Comparison of ENCODE assay signal across 28 cellular contexts in the genomic region with DNA sequence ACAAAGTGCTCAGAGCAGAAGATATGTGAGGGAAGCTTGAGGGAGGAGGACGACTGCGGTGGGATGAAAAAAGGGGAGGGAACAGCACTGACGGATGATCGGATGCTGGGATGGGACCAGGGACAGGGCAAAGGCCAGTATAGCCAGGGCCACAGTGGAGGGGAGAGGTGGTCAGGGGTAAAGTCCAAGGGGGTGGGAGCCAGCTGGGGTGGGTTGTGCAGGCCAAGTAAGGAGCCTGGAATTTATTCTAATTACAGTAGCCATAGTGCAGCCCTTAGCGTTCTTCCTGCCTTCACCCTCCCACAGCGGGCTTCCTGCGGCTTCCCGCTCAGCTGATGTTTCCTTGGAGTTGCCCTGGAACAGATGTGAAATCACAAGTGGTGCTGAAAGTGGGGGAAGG. TPM values are rescaled to one million over a fixed set of nuclear protein-coding genes. Genes with fewer than 3 reads are reported as not detected.
DNase-seq lines count a peak whose midpoint lies in the region; TF ChIP-seq lines count a peak whose summit lies in the region.
"Had no signal": no experiment of that assay in that cellular context is flagged by ENCODE, and none has a peak within 500 bp of the region (broad histone marks: within the 10 kb centered on the region; RNA-seq: fewer than 3 reads in every experiment).

No MANE protein-coding gene starts in this region.

- no peak for TF ChIP-seq CTCF in 22Rv1 (IDR thresholded peaks at IDR 0.05)
- TF ChIP-seq CTCF in HFF-Myc (IDR thresholded peaks at IDR 0.05; ENCODE audit: low read depth, low read length, missing control alignments): no peak
- no peak for TF ChIP-seq CTCF in fibroblast of pulmonary artery (IDR thresholded peaks at IDR 0.05; ENCODE audit: low read length, missing control alignments)

- WGBS in mesenchymal stem cell: 70% methylated on average over 7 of the region's 8 CpGs

- H2AFZ ChIP-seq in mesenchymal stem cell (ENCODE audit: low read depth, low read length): no peak overlapping the region

- no peak overlapping the region for H3K18ac ChIP-seq in mesenchymal stem cell (ENCODE audit: low read depth in 1 of 2, low read length in 2 of 2)

- no peak overlapping the region for H3K4me3 ChIP-seq in HFF-Myc (replicated peaks; ENCODE audit: low read depth, low read length)
- no peak overlapping the region for H3K4me3 ChIP-seq in fibroblast of pulmonary artery (replicated peaks; ENCODE audit: low read depth, low read length)
- H3K4me3 ChIP-seq in mesenchymal stem cell (ENCODE audit: insufficient read depth in 1 of 2, low read depth in 1 of 2, low read length in 2 of 2): no peak overlapping the region
- H3K4me3 ChIP-seq: A549, ascending aorta, prostate gland, tibial artery had no signal

- peaks cover 34% of the 10 kb centered on the region for H3K4me1 ChIP-seq in mesenchymal stem cell (ENCODE audit: control insufficient read depth, insufficient read depth, low read depth, low read length)
- H3K4me1 ChIP-seq: ascending aorta, BE2C, prostate gland, tibial artery had no signal

- H4K8ac ChIP-seq in mesenchymal stem cell (ENCODE audit: low read length): no peak overlapping the region

- no peak overlapping the region for H2BK120ac ChIP-seq in mesenchymal stem cell (ENCODE audit: low read depth, low read length)

- H2BK5ac ChIP-seq in mesenchymal stem cell (ENCODE audit: low read depth, low read length, poor library complexity, severe bottlenecking): no peak overlapping the region

- H3K79me1 ChIP-seq in mesenchymal stem cell (replicated peaks; ENCODE audit: low read length, poor library complexity, severe bottlenecking): no peaks in the 10 kb centered on the region

- H3K9ac ChIP-seq in mesenchymal stem cell (ENCODE audit: low read length): no peak overlapping the region

- peak overlapping the region; percentile 19 for H3K4me2 ChIP-seq in mesenchymal stem cell (ENCODE audit: low read length, poor library complexity, severe bottlenecking)
- H3K4me2 ChIP-seq: A549 had no signal

- H3K9me3 ChIP-seq in mesenchymal stem cell (ENCODE audit: control insufficient read depth, low read length): no peaks in the 10 kb centered on the region
- H3K9me3 ChIP-seq: A549, ascending aorta, BE2C, neutrophil, prostate gland, tibial artery had no signal

- H2BK12ac ChIP-seq in mesenchymal stem cell (ENCODE audit: low read length in 2 of 2): no peak overlapping the region

- H4K91ac ChIP-seq in mesenchymal stem cell (ENCODE audit: low read length): no peak overlapping the region

- no peak overlapping the region for H3K4ac ChIP-seq in mesenchymal stem cell (ENCODE audit: low read depth in 1 of 2, low read length in 2 of 2)

- no peak overlapping the region for H3K23ac ChIP-seq in mesenchymal stem cell (ENCODE audit: low read length in 2 of 2)

- H2BK15ac ChIP-seq in mesenchymal stem cell (ENCODE audit: low read depth, poor library complexity, severe bottlenecking): no peak overlapping the region

- peak; percentile 7 for DNase-seq in HFF-Myc (ENCODE audit: extremely low read depth, low read depth)
- DNase-seq in fibroblast of pulmonary artery (ENCODE audit: low read depth): peak; percentile 18
- peak; percentile 4 for DNase-seq in mesenchymal stem cell
- no peak for DNase-seq in occipital lobe (lab: John Stamatoyannopoulos, UW)
- no peak for DNase-seq in activated CD4-positive, alpha-beta T cell treated with anti-CD3 and anti-CD28 coated beads for 4 hours
- DNase-seq in activated T-cell treated with anti-CD3 and anti-CD28 coated beads, Interleukin-2, amount 50 U/mL, for 1 hour: no peak
- no peak for DNase-seq in GDM1 (lab: John Stamatoyannopoulos, UW)
- DNase-seq: activated CD4-positive, alpha-beta T cell treated with anti-CD3 and anti-CD28 coated beads for 36 hours; activated effector memory CD4-positive, alpha-beta T cell treated with anti-CD3 and anti-CD28 coated beads, Interleukin-2, amount 50 U/mL, for 16 hours; activated naive CD8-positive, alpha-beta T cell treated with anti-CD3 and anti-CD28 coated beads, Interleukin-2, amount 10 ng/mL, durations not matched to agents 7 days and 5 days; BE2C; central memory CD4-positive, alpha-beta T cell; IMR-90; kidney glomerular epithelial cell; NCI-H1694 treated with DMSO at 0.1 percent for 48 hours; NCI-H2171; NCI-H510A treated with DMSO at 0.1 percent for 48 hours; NK-92 treated with Interleukin-12 subunit alpha and Interleukin-12 subunit beta, amount 100 ng/mL, for 24 hours; PC-3; Right ventricle myocardium superior; stimulated activated naive CD8-positive, alpha-beta T cell treated with anti-CD3 and anti-CD28 coated beads, Interleukin-15, amount 100 ng/mL, for 72 hours; tibial artery had no signal

- H3K36me3 ChIP-seq in mesenchymal stem cell (ENCODE audit: control insufficient read depth in 1 of 2, insufficient read depth in 2 of 2, low read depth in 1 of 2, low read length in 2 of 2): no peaks in the 10 kb centered on the region
- H3K36me3 ChIP-seq: ascending aorta, BE2C, neutrophil, prostate gland, tibial artery had no signal

- H3K27me3 ChIP-seq in mesenchymal stem cell (ENCODE audit: control insufficient read depth in 1 of 2, insufficient read depth in 1 of 2, low read length in 2 of 2): peaks cover 0 to 60% of the 10 kb centered on the region in 2 experiments
- H3K27me3 ChIP-seq: ascending aorta, BE2C had no signal

- no peak overlapping the region for H3K14ac ChIP-seq in mesenchymal stem cell (ENCODE audit: low read length in 2 of 2)

- H3K27ac ChIP-seq in 22Rv1 (peak overlapping the region; percentile 4; the same call in 1 of the 2 replicates), mesenchymal stem cell (ENCODE audit: low read length, poor library complexity, severe bottlenecking) (no peak overlapping the region)
- H3K27ac ChIP-seq: A549, ascending aorta, prostate gland, tibial artery had no signal

- H2AK5ac ChIP-seq in mesenchymal stem cell (ENCODE audit: low read length, severe bottlenecking): no peak overlapping the region

RNA-seq across cellular contexts. Expression of gene APEH, which starts 7.6 kb away (rescaled TPM):
- polyA plus RNA-seq in mesenchymal stem cell (2013, experiment 1 of 2): 46.0 TPM
- 44.5 TPM for polyA plus RNA-seq in mesenchymal stem cell (2013, experiment 2 of 2)
- total RNA-seq in occipital lobe: 65.4 TPM

RNA-seq across cellular contexts. Expression of gene MST1, which starts 22.7 kb away (rescaled TPM):
- polyA plus RNA-seq in mesenchymal stem cell (2013, experiment 1 of 2): 7.8 TPM
- 7.5 TPM for polyA plus RNA-seq in mesenchymal stem cell (2013, experiment 2 of 2)
- 7.5 TPM for total RNA-seq in occipital lobe

RNA-seq across cellular contexts. Expression of gene RNF123, which starts 22.8 kb away (rescaled TPM):
- polyA plus RNA-seq in mesenchymal stem cell (2013, experiment 1 of 2): 24.4 TPM
- polyA plus RNA-seq in mesenchymal stem cell (2013, experiment 2 of 2): 22.4 TPM
- total RNA-seq in occipital lobe: 23.2 TPM

RNA-seq across cellular contexts. Expression of gene AMIGO3, which starts 52.9 kb away (rescaled TPM):
- 1.2 TPM for polyA plus RNA-seq in mesenchymal stem cell (2013, experiment 1 of 2)
- polyA plus RNA-seq in mesenchymal stem cell (2013, experiment 2 of 2): 1.2 TPM
- 0.78 TPM for total RNA-seq in occipital lobe
- total RNA-seq: dermis microvascular lymphatic vessel endothelial cell, IMR-90, Right ventricle myocardium superior had no signal

RNA-seq across cellular contexts. Expression of gene GMPPB, which starts 57.2 kb away (rescaled TPM):
- 16.4 TPM for polyA plus RNA-seq in mesenchymal stem cell (2013, experiment 1 of 2)
- 16.4 TPM for polyA plus RNA-seq in mesenchymal stem cell (2013, experiment 2 of 2)
- 10.6 TPM for total RNA-seq in occipital lobe

Comparison
In these comparisons a context has a peak if more than half of its experiments do, and no peak if none do; other contexts are left out.
1. DNase-seq: peak in HFF-Myc (single experiment), fibroblast of pulmonary artery (single experiment) and mesenchymal stem cell (single experiment); none in occipital lobe (single experiment), activated CD4-positive, alpha-beta T cell treated with anti-CD3 and anti-CD28 coated beads for 4 hours (0 of 2), activated T-cell treated with anti-CD3 and anti-CD28 coated beads, Interleukin-2, amount 50 U/mL, for 1 hour (single experiment) and GDM1 (single experiment).